ENCODE assay signal across 8 cellular contexts in the genomic region with DNA sequence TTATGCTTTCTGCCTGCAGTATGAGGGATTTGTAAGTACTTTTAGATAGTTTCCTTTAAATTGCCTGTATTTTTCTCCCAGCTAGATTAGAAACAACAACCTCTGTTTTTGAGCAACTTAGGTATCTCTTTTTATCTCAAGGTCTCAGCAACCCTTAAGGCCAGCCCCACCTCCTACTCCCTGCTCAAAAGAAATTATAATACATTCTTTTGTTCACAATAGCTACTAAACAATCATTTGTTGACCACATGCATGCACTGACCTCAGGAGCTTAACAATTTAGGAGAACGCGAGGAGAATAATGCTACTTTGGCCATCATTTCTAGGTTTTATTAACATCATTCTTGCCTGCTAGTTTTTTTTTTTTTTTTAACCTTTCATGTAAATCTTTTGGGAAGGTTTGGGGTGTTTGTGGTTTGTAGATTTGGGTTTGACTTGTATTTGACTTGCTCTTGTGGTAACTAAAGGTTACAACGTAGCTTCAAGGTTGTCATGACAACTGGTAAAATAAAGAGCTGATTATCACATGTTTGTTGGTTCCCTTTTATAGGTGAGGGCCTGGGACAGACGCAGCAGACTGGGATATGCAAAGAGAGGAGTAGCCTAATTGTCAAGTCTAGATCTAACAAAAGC. TPM values are rescaled to one million over a fixed set of nuclear protein-coding genes. Genes with fewer than 3 reads are reported as not detected.
DNase-seq lines count a peak whose midpoint lies in the region; ATAC-seq and TF ChIP-seq lines count a peak whose summit lies in the region.

No MANE protein-coding gene starts in this region.

- no peaks in the 10 kb centered on the region for H3F3A ChIP-seq in GM23248 (ENCODE audit: insufficient read depth)

- no peaks in the 10 kb centered on the region for H4K20me1 ChIP-seq in GM23248 (ENCODE audit: insufficient read depth)

- intact Hi-C loops in activated CD8-positive, alpha-beta T cell treated with anti-CD3 and anti-CD28 coated beads for 36 hours (cut with micrococcal nuclease), result no loop called here
- intact Hi-C loops in left ventricle myocardium superior (cut with micrococcal nuclease), result no loop called here

- H3K27ac ChIP-seq in GM23248, result no peak overlapping the region

- peak; percentile 5 for DNase-seq in stimulated activated CD4-positive, alpha-beta T cell treated with anti-CD3 and anti-CD28 coated beads, Interleukin-4, amount 100 ng/mL, for 24 hours
- DNase-seq in stimulated activated CD4-positive, alpha-beta T cell treated with anti-CD3 and anti-CD28 coated beads, Interleukin-2, amount 100 ng/mL, for 24 hours, result no peak
- no peak for DNase-seq in activated CD8-positive, alpha-beta T cell treated with anti-CD3 and anti-CD28 coated beads for 36 hours
- DNase-seq in hippocampal formation (lab: John Stamatoyannopoulos, UW), result no peak
- DNase-seq in GM23248, result no peak
- no peak for DNase-seq in left ventricle myocardium superior

- CTCF ChIA-PET in activated CD8-positive, alpha-beta T cell treated with anti-CD3 and anti-CD28 coated beads for 36 hours (lab: Charles Lee), result interaction anchor here (1.1 kb wide), 1 partner anchor 13 kb away, joined by 3 read pairs; no protein-coding TSS in a partner anchor

- no peaks in the 10 kb centered on the region for H3K9me3 ChIP-seq in GM23248 (ENCODE audit: low read depth)

- no peak overlapping the region for H3K4me2 ChIP-seq in GM23248 (ENCODE audit: unreplicated experiment)

- WGBS in GM23248 (ENCODE audit: low coverage in 1 of 2, low lambda C conversion rate in 2 of 2, missing lambda C conversion rate in 2 of 2), 2 experiments, result 90 to 95% methylated on average over 4 of the region's 4 CpGs

- POLR2A ChIA-PET in activated CD8-positive, alpha-beta T cell treated with anti-CD3 and anti-CD28 coated beads for 36 hours (lab: Charles Lee), result no interaction called here

- no peak overlapping the region for H3K9ac ChIP-seq in GM23248

- no peak overlapping the region for H3K4me3 Mint-ChIP-seq in activated CD8-positive, alpha-beta T cell treated with anti-CD3 and anti-CD28 coated beads for 36 hours

- no peaks in the 10 kb centered on the region for H3K36me3 ChIP-seq in GM23248 (ENCODE audit: low read depth)

- TF ChIP-seq CTCF in activated CD8-positive, alpha-beta T cell treated with anti-CD3 and anti-CD28 coated beads for 36 hours (IDR thresholded peaks at IDR 0.05), result no peak

- H3K27me3 Mint-ChIP-seq in activated CD8-positive, alpha-beta T cell treated with anti-CD3 and anti-CD28 coated beads for 36 hours, result no peaks in the 10 kb centered on the region

- H3K4me3 ChIP-seq in GM23248, result no peak overlapping the region

- ATAC-seq in HG03378 (IDR thresholded peaks at IDR 0.05; ENCODE audit: unreplicated experiment), result peak; percentile 62
- no peak for ATAC-seq in activated CD8-positive, alpha-beta T cell treated with anti-CD3 and anti-CD28 coated beads for 36 hours
- ATAC-seq in GM19455 (IDR thresholded peaks at IDR 0.05; ENCODE audit: unreplicated experiment), result no peak
- ATAC-seq in left ventricle myocardium superior, result no peak

- peak overlapping the region; percentile 61 for H3K27ac Mint-ChIP-seq in activated CD8-positive, alpha-beta T cell treated with anti-CD3 and anti-CD28 coated beads for 36 hours

- no peaks in the 10 kb centered on the region for H3K4me1 ChIP-seq in GM23248 (ENCODE audit: insufficient read depth)

- H3K36me3 Mint-ChIP-seq in activated CD8-positive, alpha-beta T cell treated with anti-CD3 and anti-CD28 coated beads for 36 hours (ENCODE audit: low read depth), result no peaks in the 10 kb centered on the region

- H3K9me3 Mint-ChIP-seq in activated CD8-positive, alpha-beta T cell treated with anti-CD3 and anti-CD28 coated beads for 36 hours, result no peaks in the 10 kb centered on the region

- no peaks in the 10 kb centered on the region for H3K79me2 ChIP-seq in GM23248 (ENCODE audit: insufficient read depth)

- H2AFZ ChIP-seq in GM23248, result no peak overlapping the region

- H3K4me1 Mint-ChIP-seq in activated CD8-positive, alpha-beta T cell treated with anti-CD3 and anti-CD28 coated beads for 36 hours (ENCODE audit: low read depth), result peaks cover 18% of the 10 kb centered on the region

- H3K9me2 ChIP-seq in GM23248 (ENCODE audit: insufficient read depth), result no peaks in the 10 kb centered on the region

- in situ Hi-C loops in GM23248 (cut with MboI), result no loop called here

- no peaks in the 10 kb centered on the region for H3K27me3 ChIP-seq in GM23248 (replicated peaks; ENCODE audit: insufficient read depth)

RNA-seq across cellular contexts. Expression of a gene that starts 6.7 kb away (rescaled TPM):
- 10 to 100 TPM; 44.3 to 48.1 TPM for total RNA-seq in activated CD8-positive, alpha-beta T cell treated with anti-CD3 and anti-CD28 coated beads for 36 hours
- total RNA-seq in GM23248 (2014; rRNA removed; shearing (Covaris generic)), result 4.1 and 7.2 TPM in 2 replicates
- polyA plus RNA-seq in GM23248 (2016; fragmentation: Nextera tagmentation; extraction: Ambion mirVana), result 3.3 and 3.4 TPM in 2 replicates
- total RNA-seq in left ventricle myocardium superior, result 10.0 TPM
